Comparison of ENCODE assay signal across 2 cellular contexts in the genomic region with DNA sequence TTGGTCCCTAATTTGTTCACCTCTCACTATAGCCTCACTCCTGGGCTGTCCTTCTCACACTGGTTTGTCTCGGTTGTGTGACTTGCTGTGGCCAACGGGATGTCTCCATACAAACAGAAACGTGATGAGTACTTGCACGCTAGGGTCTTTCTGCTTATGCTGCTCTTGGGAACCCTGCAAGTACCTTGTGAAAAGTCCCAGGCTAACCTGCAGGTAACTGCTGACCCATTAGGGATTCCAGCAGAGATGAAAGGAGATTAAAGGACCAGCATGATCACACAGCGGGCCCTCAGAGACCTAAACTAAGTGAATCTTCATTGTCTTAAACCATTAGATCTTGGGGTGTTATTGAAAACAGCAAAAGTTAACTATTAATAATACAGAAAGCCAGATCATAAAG.
TF ChIP-seq lines count a peak whose summit lies in the region.

No MANE protein-coding gene starts in this region.

TF ChIP-seq in GM23338, 12 proteins besides CTCF, POLR2A, EP300 and RAD21 (continued from another document):
- TF ChIP-seq, protein P1, sequence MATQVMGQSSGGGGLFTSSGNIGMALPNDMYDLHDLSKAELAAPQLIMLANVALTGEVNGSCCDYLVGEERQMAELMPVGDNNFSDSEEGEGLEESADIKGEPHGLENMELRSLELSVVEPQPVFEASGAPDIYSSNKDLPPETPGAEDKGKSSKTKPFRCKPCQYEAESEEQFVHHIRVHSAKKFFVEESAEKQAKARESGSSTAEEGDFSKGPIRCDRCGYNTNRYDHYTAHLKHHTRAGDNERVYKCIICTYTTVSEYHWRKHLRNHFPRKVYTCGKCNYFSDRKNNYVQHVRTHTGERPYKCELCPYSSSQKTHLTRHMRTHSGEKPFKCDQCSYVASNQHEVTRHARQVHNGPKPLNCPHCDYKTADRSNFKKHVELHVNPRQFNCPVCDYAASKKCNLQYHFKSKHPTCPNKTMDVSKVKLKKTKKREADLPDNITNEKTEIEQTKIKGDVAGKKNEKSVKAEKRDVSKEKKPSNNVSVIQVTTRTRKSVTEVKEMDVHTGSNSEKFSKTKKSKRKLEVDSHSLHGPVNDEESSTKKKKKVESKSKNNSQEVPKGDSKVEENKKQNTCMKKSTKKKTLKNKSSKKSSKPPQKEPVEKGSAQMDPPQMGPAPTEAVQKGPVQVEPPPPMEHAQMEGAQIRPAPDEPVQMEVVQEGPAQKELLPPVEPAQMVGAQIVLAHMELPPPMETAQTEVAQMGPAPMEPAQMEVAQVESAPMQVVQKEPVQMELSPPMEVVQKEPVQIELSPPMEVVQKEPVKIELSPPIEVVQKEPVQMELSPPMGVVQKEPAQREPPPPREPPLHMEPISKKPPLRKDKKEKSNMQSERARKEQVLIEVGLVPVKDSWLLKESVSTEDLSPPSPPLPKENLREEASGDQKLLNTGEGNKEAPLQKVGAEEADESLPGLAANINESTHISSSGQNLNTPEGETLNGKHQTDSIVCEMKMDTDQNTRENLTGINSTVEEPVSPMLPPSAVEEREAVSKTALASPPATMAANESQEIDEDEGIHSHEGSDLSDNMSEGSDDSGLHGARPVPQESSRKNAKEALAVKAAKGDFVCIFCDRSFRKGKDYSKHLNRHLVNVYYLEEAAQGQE (IDR thresholded peaks at IDR 0.05; ENCODE audit: unreplicated experiment) = no peak
- no peak for TF ChIP-seq STAT1 (IDR thresholded peaks at IDR 0.05; ENCODE audit: unreplicated experiment)
- TF ChIP-seq JUNB (IDR thresholded peaks at IDR 0.05; ENCODE audit: unreplicated experiment) = no peak
- TF ChIP-seq, protein P2, sequence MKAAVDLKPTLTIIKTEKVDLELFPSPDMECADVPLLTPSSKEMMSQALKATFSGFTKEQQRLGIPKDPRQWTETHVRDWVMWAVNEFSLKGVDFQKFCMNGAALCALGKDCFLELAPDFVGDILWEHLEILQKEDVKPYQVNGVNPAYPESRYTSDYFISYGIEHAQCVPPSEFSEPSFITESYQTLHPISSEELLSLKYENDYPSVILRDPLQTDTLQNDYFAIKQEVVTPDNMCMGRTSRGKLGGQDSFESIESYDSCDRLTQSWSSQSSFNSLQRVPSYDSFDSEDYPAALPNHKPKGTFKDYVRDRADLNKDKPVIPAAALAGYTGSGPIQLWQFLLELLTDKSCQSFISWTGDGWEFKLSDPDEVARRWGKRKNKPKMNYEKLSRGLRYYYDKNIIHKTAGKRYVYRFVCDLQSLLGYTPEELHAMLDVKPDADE (IDR thresholded peaks at IDR 0.05) = no peak
- TF ChIP-seq, protein P3, sequence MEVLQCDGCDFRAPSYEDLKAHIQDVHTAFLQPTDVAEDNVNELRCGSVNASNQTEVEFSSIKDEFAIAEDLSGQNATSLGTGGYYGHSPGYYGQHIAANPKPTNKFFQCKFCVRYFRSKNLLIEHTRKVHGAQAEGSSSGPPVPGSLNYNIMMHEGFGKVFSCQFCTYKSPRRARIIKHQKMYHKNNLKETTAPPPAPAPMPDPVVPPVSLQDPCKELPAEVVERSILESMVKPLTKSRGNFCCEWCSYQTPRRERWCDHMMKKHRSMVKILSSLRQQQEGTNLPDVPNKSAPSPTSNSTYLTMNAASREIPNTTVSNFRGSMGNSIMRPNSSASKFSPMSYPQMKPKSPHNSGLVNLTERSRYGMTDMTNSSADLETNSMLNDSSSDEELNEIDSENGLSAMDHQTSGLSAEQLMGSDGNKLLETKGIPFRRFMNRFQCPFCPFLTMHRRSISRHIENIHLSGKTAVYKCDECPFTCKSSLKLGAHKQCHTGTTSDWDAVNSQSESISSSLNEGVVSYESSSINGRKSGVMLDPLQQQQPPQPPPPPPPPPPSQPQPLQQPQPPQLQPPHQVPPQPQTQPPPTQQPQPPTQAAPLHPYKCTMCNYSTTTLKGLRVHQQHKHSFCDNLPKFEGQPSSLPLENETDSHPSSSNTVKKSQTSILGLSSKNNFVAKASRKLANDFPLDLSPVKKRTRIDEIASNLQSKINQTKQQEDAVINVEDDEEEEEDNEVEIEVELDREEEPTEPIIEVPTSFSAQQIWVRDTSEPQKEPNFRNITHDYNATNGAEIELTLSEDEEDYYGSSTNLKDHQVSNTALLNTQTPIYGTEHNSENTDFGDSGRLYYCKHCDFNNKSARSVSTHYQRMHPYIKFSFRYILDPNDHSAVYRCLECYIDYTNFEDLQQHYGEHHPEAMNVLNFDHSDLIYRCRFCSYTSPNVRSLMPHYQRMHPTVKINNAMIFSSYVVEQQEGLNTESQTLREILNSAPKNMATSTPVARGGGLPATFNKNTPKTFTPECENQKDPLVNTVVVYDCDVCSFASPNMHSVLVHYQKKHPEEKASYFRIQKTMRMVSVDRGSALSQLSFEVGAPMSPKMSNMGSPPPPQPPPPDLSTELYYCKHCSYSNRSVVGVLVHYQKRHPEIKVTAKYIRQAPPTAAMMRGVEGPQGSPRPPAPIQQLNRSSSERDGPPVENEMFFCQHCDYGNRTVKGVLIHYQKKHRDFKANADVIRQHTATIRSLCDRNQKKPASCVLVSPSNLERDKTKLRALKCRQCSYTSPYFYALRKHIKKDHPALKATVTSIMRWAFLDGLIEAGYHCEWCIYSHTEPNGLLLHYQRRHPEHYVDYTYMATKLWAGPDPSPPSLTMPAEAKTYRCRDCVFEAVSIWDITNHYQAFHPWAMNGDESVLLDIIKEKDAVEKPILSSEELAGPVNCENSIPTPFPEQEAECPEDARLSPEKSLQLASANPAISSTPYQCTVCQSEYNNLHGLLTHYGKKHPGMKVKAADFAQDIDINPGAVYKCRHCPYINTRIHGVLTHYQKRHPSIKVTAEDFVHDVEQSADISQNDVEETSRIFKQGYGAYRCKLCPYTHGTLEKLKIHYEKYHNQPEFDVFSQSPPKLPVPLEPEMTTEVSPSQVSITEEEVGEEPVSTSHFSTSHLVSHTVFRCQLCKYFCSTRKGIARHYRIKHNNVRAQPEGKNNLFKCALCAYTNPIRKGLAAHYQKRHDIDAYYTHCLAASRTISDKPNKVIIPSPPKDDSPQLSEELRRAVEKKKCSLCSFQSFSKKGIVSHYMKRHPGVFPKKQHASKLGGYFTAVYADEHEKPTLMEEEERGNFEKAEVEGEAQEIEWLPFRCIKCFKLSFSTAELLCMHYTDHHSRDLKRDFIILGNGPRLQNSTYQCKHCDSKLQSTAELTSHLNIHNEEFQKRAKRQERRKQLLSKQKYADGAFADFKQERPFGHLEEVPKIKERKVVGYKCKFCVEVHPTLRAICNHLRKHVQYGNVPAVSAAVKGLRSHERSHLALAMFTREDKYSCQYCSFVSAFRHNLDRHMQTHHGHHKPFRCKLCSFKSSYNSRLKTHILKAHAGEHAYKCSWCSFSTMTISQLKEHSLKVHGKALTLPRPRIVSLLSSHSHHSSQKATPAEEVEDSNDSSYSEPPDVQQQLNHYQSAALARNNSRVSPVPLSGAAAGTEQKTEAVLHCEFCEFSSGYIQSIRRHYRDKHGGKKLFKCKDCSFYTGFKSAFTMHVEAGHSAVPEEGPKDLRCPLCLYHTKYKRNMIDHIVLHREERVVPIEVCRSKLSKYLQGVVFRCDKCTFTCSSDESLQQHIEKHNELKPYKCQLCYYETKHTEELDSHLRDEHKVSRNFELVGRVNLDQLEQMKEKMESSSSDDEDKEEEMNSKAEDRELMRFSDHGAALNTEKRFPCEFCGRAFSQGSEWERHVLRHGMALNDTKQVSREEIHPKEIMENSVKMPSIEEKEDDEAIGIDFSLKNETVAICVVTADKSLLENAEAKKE (CRISPR knock-in tag; IDR thresholded peaks at IDR 0.05) = no peak
TF ChIP-seq in GM23338: peak in this region for 0.

TF ChIP-seq in WTC11, 78 proteins besides CTCF, POLR2A, EP300 and RAD21 (continued from another document):
- TF ChIP-seq, protein P4, sequence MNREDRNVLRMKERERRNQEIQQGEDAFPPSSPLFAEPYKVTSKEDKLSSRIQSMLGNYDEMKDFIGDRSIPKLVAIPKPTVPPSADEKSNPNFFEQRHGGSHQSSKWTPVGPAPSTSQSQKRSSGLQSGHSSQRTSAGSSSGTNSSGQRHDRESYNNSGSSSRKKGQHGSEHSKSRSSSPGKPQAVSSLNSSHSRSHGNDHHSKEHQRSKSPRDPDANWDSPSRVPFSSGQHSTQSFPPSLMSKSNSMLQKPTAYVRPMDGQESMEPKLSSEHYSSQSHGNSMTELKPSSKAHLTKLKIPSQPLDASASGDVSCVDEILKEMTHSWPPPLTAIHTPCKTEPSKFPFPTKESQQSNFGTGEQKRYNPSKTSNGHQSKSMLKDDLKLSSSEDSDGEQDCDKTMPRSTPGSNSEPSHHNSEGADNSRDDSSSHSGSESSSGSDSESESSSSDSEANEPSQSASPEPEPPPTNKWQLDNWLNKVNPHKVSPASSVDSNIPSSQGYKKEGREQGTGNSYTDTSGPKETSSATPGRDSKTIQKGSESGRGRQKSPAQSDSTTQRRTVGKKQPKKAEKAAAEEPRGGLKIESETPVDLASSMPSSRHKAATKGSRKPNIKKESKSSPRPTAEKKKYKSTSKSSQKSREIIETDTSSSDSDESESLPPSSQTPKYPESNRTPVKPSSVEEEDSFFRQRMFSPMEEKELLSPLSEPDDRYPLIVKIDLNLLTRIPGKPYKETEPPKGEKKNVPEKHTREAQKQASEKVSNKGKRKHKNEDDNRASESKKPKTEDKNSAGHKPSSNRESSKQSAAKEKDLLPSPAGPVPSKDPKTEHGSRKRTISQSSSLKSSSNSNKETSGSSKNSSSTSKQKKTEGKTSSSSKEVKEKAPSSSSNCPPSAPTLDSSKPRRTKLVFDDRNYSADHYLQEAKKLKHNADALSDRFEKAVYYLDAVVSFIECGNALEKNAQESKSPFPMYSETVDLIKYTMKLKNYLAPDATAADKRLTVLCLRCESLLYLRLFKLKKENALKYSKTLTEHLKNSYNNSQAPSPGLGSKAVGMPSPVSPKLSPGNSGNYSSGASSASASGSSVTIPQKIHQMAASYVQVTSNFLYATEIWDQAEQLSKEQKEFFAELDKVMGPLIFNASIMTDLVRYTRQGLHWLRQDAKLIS (CRISPR knock-in tag; IDR thresholded peaks at IDR 0.05; ENCODE audit: borderline replicate concordance) = no peak
TF ChIP-seq in WTC11: peak in this region for 0.
